1 cellular context compared by ENCODE assay signal in the genomic region with DNA sequence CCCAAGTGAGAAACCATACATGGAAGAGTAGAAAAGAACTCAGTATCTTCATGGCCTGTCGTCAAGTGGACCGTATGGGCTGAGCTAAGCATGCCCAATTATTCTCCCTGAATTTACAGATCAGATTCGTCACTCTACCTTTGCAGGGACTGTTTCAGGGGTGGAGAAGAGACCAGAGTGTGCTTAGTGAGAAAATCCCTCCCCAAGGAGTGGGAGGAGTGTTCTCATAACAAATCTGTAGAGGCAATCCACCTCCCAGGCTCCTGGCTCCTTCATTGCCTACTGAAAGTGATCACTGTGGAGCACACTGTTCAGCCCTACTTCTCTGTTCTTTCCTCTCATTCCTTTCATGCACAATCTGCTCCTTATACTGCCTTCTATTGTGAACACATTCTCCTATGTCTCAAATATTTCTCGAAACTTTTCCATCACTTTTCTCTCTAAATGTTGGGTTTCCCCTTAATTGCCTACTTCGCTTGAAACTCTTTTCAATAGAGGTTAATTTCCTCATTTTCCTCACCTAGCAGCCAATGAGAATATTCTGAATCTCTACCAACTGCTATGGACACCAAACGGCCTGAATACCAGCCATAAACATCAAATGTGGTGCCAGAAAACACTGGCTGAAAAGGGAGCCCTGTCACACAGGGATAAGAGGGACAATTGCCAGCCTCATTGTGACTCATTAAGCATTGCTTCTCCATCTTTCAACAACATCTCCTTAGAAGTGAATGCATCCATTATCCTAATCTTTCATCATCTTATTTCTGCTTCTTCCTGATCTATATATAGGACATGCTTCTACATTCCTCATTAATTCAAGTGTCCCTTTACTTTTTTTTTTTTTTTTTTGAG.
TF ChIP-seq lines count a peak whose summit lies in the region.

No MANE protein-coding gene starts in this region.

TF ChIP-seq in WTC11, 78 proteins besides CTCF, POLR2A, EP300 and RAD21 (continued from another document):
- TF ChIP-seq, protein P1, sequence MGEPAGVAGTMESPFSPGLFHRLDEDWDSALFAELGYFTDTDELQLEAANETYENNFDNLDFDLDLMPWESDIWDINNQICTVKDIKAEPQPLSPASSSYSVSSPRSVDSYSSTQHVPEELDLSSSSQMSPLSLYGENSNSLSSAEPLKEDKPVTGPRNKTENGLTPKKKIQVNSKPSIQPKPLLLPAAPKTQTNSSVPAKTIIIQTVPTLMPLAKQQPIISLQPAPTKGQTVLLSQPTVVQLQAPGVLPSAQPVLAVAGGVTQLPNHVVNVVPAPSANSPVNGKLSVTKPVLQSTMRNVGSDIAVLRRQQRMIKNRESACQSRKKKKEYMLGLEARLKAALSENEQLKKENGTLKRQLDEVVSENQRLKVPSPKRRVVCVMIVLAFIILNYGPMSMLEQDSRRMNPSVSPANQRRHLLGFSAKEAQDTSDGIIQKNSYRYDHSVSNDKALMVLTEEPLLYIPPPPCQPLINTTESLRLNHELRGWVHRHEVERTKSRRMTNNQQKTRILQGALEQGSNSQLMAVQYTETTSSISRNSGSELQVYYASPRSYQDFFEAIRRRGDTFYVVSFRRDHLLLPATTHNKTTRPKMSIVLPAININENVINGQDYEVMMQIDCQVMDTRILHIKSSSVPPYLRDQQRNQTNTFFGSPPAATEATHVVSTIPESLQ (CRISPR knock-in tag; IDR thresholded peaks at IDR 0.05), result no peak
- TF ChIP-seq CBFB (CRISPR knock-in tag; IDR thresholded peaks at IDR 0.05; ENCODE audit: low read depth) (no peak), CREB1 (CRISPR knock-in tag; IDR thresholded peaks at IDR 0.05) (no peak), ZNF121 (CRISPR knock-in tag; IDR thresholded peaks at IDR 0.05) (no peak), SMAD4 (CRISPR knock-in tag; IDR thresholded peaks at IDR 0.05) (no peak), RORB (CRISPR knock-in tag; IDR thresholded peaks at IDR 0.05) (no peak), JUN (CRISPR knock-in tag; IDR thresholded peaks at IDR 0.05) (no peak)
- TF ChIP-seq, protein P2, sequence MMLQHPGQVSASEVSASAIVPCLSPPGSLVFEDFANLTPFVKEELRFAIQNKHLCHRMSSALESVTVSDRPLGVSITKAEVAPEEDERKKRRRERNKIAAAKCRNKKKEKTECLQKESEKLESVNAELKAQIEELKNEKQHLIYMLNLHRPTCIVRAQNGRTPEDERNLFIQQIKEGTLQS (CRISPR knock-in tag; conservative IDR thresholded peaks at IDR 0.05), result no peak
- TF ChIP-seq, protein P3, sequence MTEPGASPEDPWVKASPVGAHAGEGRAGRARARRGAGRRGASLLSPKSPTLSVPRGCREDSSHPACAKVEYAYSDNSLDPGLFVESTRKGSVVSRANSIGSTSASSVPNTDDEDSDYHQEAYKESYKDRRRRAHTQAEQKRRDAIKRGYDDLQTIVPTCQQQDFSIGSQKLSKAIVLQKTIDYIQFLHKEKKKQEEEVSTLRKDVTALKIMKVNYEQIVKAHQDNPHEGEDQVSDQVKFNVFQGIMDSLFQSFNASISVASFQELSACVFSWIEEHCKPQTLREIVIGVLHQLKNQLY (CRISPR knock-in tag; IDR thresholded peaks at IDR 0.05), result no peak
